In the genomic region with DNA sequence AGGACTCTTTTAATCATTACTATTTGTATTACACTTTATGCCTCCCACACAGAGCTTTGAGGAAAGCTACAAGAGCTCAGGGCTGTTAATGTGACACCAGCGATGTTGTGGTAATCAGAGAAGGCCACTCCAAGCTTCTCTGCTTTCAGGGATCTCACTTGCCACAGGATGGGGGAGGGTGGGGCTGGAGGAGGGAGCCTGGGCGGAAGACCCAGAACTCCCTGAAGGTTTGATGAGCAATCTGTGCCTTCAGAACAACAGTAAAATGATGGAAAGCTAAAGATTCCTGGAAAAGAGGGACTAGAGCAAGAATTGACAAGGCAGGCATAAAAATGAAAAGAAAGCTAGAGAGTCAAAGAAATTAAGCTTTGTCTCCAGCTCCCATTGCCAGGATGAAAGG, we compare ENCODE assay signal across 12 cellular contexts.
DNase-seq lines count a peak whose midpoint lies in the region; ATAC-seq and TF ChIP-seq lines count a peak whose summit lies in the region.
"Had no signal": no experiment of that assay in that cellular context is flagged by ENCODE, and none has a peak within 500 bp of the region (broad histone marks: within the 10 kb centered on the region; RNA-seq: fewer than 3 reads in every experiment).

No MANE protein-coding gene starts in this region.

- peaks cover 24% of the 10 kb centered on the region for H3K27me3 Mint-ChIP-seq in stimulated activated memory B cell treated with anti-CD40 and anti-IgM and Interleukin-4, amounts not matched to agents 10 μg/mL and 1 μg/mL and 100 μg/mL, for 72 hours

- DNase-seq in DMS79 (lab: John Stamatoyannopoulos, UW) (peak; percentile 27), NCI-H2107 treated with DMSO at 0.1 percent for 48 hours (lab: John Stamatoyannopoulos, UW; ENCODE audit: unreplicated experiment) (peak; percentile 58), fibroblast of peridontal ligament (ENCODE audit: extremely low read depth) (peak; percentile 63), osteoblast (ENCODE audit: insufficient read length, low spot score, missing footprints) (no peak), HK-2 (ENCODE audit: unreplicated experiment) (no peak)
- DNase-seq: activated effector memory CD4-positive, alpha-beta T cell treated with Interleukin-2 at 50 U/mL for 16 hours; naive thymus-derived CD8-positive, alpha-beta T cell; NCI-H1105 treated with DMSO at 0.1 percent for 48 hours; T-helper 9 cell had no signal

- no peak overlapping the region for H3K27ac ChIP-seq in osteoblast (ENCODE audit: low read depth, low read length)

- no peak overlapping the region for H3K4me3 Mint-ChIP-seq in stimulated activated memory B cell treated with anti-CD40 and anti-IgM and Interleukin-4, amounts not matched to agents 10 μg/mL and 1 μg/mL and 100 μg/mL, for 72 hours
- H3K4me3 Mint-ChIP-seq: naive thymus-derived CD8-positive, alpha-beta T cell had no signal

- peaks cover 10% of the 10 kb centered on the region for H3K4me1 ChIP-seq in osteoblast (ENCODE audit: insufficient read depth, low read length)

- ATAC-seq in GM19397 (IDR thresholded peaks at IDR 0.05; ENCODE audit: unreplicated experiment), result no peak
- no peak for ATAC-seq in HG03469 (IDR thresholded peaks at IDR 0.05; ENCODE audit: unreplicated experiment)
- no peak for ATAC-seq in stimulated activated memory B cell treated with anti-CD40 and anti-IgM and Interleukin-4, amounts not matched to agents 10 μg/mL and 1 μg/mL and 100 μg/mL, for 72 hours
- ATAC-seq: naive thymus-derived CD8-positive, alpha-beta T cell had no signal

- peak overlapping the region; percentile 63 for H3K4me2 ChIP-seq in osteoblast (ENCODE audit: insufficient read depth, low read length)

- no peaks in the 10 kb centered on the region for H4K20me1 ChIP-seq in osteoblast (ENCODE audit: insufficient read depth, low read length)

- no peak for TF ChIP-seq CTCF in osteoblast (IDR thresholded peaks at IDR 0.05; ENCODE audit: extremely low read depth, low read depth, low read length)

- no peaks in the 10 kb centered on the region for H3K9me3 Mint-ChIP-seq in stimulated activated memory B cell treated with anti-CD40 and anti-IgM and Interleukin-4, amounts not matched to agents 10 μg/mL and 1 μg/mL and 100 μg/mL, for 72 hours
- H3K9me3 Mint-ChIP-seq: naive thymus-derived CD8-positive, alpha-beta T cell had no signal

- H3K79me2 ChIP-seq in osteoblast (ENCODE audit: insufficient read depth, low read length), result no peaks in the 10 kb centered on the region

- H3K27ac Mint-ChIP-seq in stimulated activated memory B cell treated with anti-CD40 and anti-IgM and Interleukin-4, amounts not matched to agents 10 μg/mL and 1 μg/mL and 100 μg/mL, for 72 hours, result no peak overlapping the region

- H3K27me3 ChIP-seq in osteoblast (ENCODE audit: insufficient read depth, low read length), result no peaks in the 10 kb centered on the region

- H2AFZ ChIP-seq in osteoblast (ENCODE audit: low read length), result peak overlapping the region; percentile 79

- no peaks in the 10 kb centered on the region for H3K9me3 ChIP-seq in osteoblast (ENCODE audit: low read depth, low read length)

- H3K36me3 ChIP-seq in osteoblast (ENCODE audit: insufficient read depth, low read length), result no peaks in the 10 kb centered on the region

- no peaks in the 10 kb centered on the region for H3K4me1 Mint-ChIP-seq in stimulated activated memory B cell treated with anti-CD40 and anti-IgM and Interleukin-4, amounts not matched to agents 10 μg/mL and 1 μg/mL and 100 μg/mL, for 72 hours

- H3K36me3 Mint-ChIP-seq in stimulated activated memory B cell treated with anti-CD40 and anti-IgM and Interleukin-4, amounts not matched to agents 10 μg/mL and 1 μg/mL and 100 μg/mL, for 72 hours, result no peaks in the 10 kb centered on the region
- H3K36me3 Mint-ChIP-seq: naive thymus-derived CD8-positive, alpha-beta T cell had no signal

- H3K4me3 ChIP-seq in osteoblast (ENCODE audit: insufficient read depth, low read length), result no peak overlapping the region

Comparison
In these comparisons a context has a peak if more than half of its experiments do, and no peak if none do; other contexts are left out.
1. DNase-seq: peak in DMS79 (single experiment), NCI-H2107 treated with DMSO at 0.1 percent for 48 hours (single experiment) and fibroblast of peridontal ligament (single experiment); none in osteoblast (single experiment) and HK-2 (single experiment).